In the genomic region with DNA sequence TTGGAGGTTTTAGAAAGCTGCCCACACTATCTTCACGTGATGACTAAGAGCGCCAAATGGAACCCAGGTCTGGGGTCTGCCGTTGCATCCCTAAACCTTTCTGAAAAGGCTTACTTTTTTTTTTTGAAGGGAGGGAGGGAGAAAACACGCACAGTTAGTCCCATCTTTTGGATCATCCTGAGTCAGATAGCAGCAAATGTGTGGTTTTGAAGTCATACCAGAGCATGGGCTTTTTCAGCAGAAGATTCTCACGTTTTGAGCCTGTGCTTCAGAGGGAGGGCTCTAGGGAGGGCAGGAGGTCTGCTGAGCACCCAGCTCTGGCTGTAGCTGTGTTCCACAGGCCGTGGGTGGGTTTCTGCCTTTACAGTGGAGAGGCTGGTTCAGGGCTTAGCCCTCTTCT, we compare ENCODE assay signal across 1 cellular context.
TF ChIP-seq lines count a peak whose summit lies in the region.

No MANE protein-coding gene starts in this region.

TF ChIP-seq in GM23338, 12 proteins besides CTCF, POLR2A, EP300 and RAD21:
- TF ChIP-seq EZH2phosphoT487 (IDR thresholded peaks at IDR 0.05; ENCODE audit: unreplicated experiment) = no peak
- TF ChIP-seq, protein P1, sequence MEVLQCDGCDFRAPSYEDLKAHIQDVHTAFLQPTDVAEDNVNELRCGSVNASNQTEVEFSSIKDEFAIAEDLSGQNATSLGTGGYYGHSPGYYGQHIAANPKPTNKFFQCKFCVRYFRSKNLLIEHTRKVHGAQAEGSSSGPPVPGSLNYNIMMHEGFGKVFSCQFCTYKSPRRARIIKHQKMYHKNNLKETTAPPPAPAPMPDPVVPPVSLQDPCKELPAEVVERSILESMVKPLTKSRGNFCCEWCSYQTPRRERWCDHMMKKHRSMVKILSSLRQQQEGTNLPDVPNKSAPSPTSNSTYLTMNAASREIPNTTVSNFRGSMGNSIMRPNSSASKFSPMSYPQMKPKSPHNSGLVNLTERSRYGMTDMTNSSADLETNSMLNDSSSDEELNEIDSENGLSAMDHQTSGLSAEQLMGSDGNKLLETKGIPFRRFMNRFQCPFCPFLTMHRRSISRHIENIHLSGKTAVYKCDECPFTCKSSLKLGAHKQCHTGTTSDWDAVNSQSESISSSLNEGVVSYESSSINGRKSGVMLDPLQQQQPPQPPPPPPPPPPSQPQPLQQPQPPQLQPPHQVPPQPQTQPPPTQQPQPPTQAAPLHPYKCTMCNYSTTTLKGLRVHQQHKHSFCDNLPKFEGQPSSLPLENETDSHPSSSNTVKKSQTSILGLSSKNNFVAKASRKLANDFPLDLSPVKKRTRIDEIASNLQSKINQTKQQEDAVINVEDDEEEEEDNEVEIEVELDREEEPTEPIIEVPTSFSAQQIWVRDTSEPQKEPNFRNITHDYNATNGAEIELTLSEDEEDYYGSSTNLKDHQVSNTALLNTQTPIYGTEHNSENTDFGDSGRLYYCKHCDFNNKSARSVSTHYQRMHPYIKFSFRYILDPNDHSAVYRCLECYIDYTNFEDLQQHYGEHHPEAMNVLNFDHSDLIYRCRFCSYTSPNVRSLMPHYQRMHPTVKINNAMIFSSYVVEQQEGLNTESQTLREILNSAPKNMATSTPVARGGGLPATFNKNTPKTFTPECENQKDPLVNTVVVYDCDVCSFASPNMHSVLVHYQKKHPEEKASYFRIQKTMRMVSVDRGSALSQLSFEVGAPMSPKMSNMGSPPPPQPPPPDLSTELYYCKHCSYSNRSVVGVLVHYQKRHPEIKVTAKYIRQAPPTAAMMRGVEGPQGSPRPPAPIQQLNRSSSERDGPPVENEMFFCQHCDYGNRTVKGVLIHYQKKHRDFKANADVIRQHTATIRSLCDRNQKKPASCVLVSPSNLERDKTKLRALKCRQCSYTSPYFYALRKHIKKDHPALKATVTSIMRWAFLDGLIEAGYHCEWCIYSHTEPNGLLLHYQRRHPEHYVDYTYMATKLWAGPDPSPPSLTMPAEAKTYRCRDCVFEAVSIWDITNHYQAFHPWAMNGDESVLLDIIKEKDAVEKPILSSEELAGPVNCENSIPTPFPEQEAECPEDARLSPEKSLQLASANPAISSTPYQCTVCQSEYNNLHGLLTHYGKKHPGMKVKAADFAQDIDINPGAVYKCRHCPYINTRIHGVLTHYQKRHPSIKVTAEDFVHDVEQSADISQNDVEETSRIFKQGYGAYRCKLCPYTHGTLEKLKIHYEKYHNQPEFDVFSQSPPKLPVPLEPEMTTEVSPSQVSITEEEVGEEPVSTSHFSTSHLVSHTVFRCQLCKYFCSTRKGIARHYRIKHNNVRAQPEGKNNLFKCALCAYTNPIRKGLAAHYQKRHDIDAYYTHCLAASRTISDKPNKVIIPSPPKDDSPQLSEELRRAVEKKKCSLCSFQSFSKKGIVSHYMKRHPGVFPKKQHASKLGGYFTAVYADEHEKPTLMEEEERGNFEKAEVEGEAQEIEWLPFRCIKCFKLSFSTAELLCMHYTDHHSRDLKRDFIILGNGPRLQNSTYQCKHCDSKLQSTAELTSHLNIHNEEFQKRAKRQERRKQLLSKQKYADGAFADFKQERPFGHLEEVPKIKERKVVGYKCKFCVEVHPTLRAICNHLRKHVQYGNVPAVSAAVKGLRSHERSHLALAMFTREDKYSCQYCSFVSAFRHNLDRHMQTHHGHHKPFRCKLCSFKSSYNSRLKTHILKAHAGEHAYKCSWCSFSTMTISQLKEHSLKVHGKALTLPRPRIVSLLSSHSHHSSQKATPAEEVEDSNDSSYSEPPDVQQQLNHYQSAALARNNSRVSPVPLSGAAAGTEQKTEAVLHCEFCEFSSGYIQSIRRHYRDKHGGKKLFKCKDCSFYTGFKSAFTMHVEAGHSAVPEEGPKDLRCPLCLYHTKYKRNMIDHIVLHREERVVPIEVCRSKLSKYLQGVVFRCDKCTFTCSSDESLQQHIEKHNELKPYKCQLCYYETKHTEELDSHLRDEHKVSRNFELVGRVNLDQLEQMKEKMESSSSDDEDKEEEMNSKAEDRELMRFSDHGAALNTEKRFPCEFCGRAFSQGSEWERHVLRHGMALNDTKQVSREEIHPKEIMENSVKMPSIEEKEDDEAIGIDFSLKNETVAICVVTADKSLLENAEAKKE (CRISPR knock-in tag; IDR thresholded peaks at IDR 0.05) = no peak
- no peak for TF ChIP-seq CREB1 (CRISPR knock-in tag; IDR thresholded peaks at IDR 0.05; ENCODE audit: low read depth)
- no peak for TF ChIP-seq ZNF331 (CRISPR knock-in tag; IDR thresholded peaks at IDR 0.05; ENCODE audit: low read depth)
- no peak for TF ChIP-seq POLR2AphosphoS5 (IDR thresholded peaks at IDR 0.05; ENCODE audit: low read depth)
- no peak for TF ChIP-seq JUNB (IDR thresholded peaks at IDR 0.05; ENCODE audit: unreplicated experiment)
- TF ChIP-seq REST (IDR thresholded peaks at IDR 0.05; ENCODE audit: unreplicated experiment) = no peak
- no peak for TF ChIP-seq EZH2 (IDR thresholded peaks at IDR 0.05; ENCODE audit: low read depth, unreplicated experiment)
